12 cellular contexts compared by ENCODE assay signal in the genomic region with DNA sequence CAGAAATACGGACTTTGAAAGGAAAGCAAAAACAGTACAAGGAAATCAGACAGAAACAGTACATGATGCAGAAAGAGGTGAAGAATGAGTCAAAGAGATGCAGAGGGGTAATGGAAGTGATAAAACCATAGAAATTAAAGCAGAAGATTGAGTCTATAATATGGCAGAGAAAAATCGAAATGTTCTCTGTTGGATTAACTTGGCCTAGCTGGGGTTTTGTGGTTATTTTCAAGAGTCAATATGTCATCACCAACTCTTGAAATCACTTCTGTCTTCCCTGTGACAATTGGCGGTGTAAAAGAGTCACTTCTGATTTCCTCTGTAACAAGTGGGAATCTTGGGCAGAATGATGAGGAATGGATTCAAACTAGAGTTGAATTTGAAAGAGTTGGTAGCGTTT. TPM values are rescaled to one million over a fixed set of nuclear protein-coding genes. Genes with fewer than 3 reads are reported as not detected.
A peak's percentile ranks its signal among the peaks of the same experiment; 100 is the strongest.
DNase-seq lines count a peak whose midpoint lies in the region; ATAC-seq, FAIRE-seq and TF ChIP-seq lines count a peak whose summit lies in the region.
"Had no signal": no experiment of that assay in that cellular context is flagged by ENCODE, and none has a peak within 500 bp of the region (broad histone marks: within the 10 kb centered on the region; RNA-seq: fewer than 3 reads in every experiment).

No MANE protein-coding gene starts in this region.

- no TSS peak for BruUV-seq in MCF 10A (replicated peaks; lab: Mats Ljungman, UMichigan)

- intact Hi-C loops in MCF 10A (cut with micrococcal nuclease): no loop called here
- intact Hi-C loops in breast epithelium (cut with DNase I; ENCODE audit: low total_unique reads): no loop called here
- intact Hi-C loops in activated B cell treated with CpG ODN at 0.5 μM for 24 hours (cut with micrococcal nuclease): no loop called here
- intact Hi-C loops in spleen (cut with DNase I; ENCODE audit: low total_unique reads): no loop called here
- intact Hi-C loops in pancreas (cut with DNase I): no loop called here

- H3K27ac Mint-ChIP-seq in MCF 10A (ENCODE audit: low read depth, unreplicated experiment) (peak overlapping the region; percentile 3), activated B cell treated with CpG ODN at 0.5 μM for 24 hours (no peak overlapping the region), type B pancreatic cell (no peak overlapping the region)

- no peak for TF ChIP-seq POLR2A in breast epithelium (IDR thresholded peaks at IDR 0.05)
- no peak for TF ChIP-seq POLR2A in spleen (IDR thresholded peaks at IDR 0.05)

- DNase-seq in MCF 10A (ENCODE audit: unreplicated experiment) (no peak), breast epithelium (ENCODE audit: low spot score in 2 of 2) (no peak), activated B cell treated with CpG ODN at 0.5 μM for 24 hours (no peak), type B pancreatic cell (ENCODE audit: extremely low spot score, unreplicated experiment) (no peak), NCI-H2196 (lab: John Stamatoyannopoulos, UW; ENCODE audit: unreplicated experiment) (no peak), spleen (no peak), pancreas (no peak)
- DNase-seq: NCI-H2081 treated with DMSO at 0.1 percent for 48 hours had no signal

- FAIRE-seq in pancreas (lab: Jason Lieb, UNC): no peak

- no peak for ATAC-seq in activated B cell treated with CpG ODN at 0.5 μM for 24 hours (ENCODE audit: low read depth)
- ATAC-seq in pancreas: no peak
- ATAC-seq: esophagus mucosa had no signal

- H3K4me3 ChIP-seq in breast epithelium (peak overlapping the region in 1 of 3 donors; percentile 31), iPS-15b (ENCODE audit: low read depth, low read length) (peak overlapping the region; percentile 32), spleen (peak overlapping the region in 2 of 8 donors; percentile 1 to 14), pancreas (no peak overlapping the region)
- H3K4me3 ChIP-seq: HAP-1 had no signal

- H3K9me3 ChIP-seq in breast epithelium (no peaks in the 10 kb centered on the region), iPS-15b (ENCODE audit: control insufficient read depth, insufficient read depth, low read length) (no peaks in the 10 kb centered on the region), spleen (no peaks in the 10 kb centered on the region), pancreas (no peaks in the 10 kb centered on the region)
- H3K9me3 ChIP-seq: HAP-1 had no signal

- H3K27me3 Mint-ChIP-seq in MCF 10A (ENCODE audit: insufficient read depth, unreplicated experiment) (no peaks in the 10 kb centered on the region), activated B cell treated with CpG ODN at 0.5 μM for 24 hours (no peaks in the 10 kb centered on the region), type B pancreatic cell (no peaks in the 10 kb centered on the region)
- H3K27me3 Mint-ChIP-seq: IgD-negative memory B cell had no signal

- no peaks in the 10 kb centered on the region for H3K36me3 ChIP-seq in breast epithelium
- H3K36me3 ChIP-seq in iPS-15b (ENCODE audit: control insufficient read depth, insufficient read depth, low read length): peaks cover 43% of the 10 kb centered on the region
- H3K36me3 ChIP-seq in spleen: peaks cover 0 to 99% (median 63%) of the 10 kb centered on the region in 6 donors
- peaks cover 0 to 48% (median 15%) of the 10 kb centered on the region in 3 donors for H3K36me3 ChIP-seq in pancreas

- H3K27ac ChIP-seq in breast epithelium: no peak overlapping the region
- peak overlapping the region in 1 of 8 donors; percentile 19 for H3K27ac ChIP-seq in spleen
- H3K27ac ChIP-seq in pancreas: no peak overlapping the region

- peaks cover 30% of the 10 kb centered on the region for H3K4me1 Mint-ChIP-seq in MCF 10A (ENCODE audit: insufficient read depth, unreplicated experiment)
- H3K4me1 Mint-ChIP-seq in activated B cell treated with CpG ODN at 0.5 μM for 24 hours: peaks cover 56% of the 10 kb centered on the region
- peaks cover 36% of the 10 kb centered on the region for H3K4me1 Mint-ChIP-seq in type B pancreatic cell (ENCODE audit: unreplicated experiment)

- TF ChIP-seq CTCF in MCF 10A (IDR thresholded peaks at IDR 0.05; ENCODE audit: unreplicated experiment) (no peak), breast epithelium (IDR thresholded peaks at IDR 0.05) (no peak), activated B cell treated with CpG ODN at 0.5 μM for 24 hours (IDR thresholded peaks at IDR 0.05) (no peak), type B pancreatic cell (conservative IDR thresholded peaks at IDR 0.05) (no peak), spleen (IDR thresholded peaks at IDR 0.05 in 8 of 11, conservative IDR thresholded peaks at IDR 0.05 in 3 of 11) (no peak), pancreas (IDR thresholded peaks at IDR 0.05) (no peak)

- CTCF ChIA-PET in MCF 10A (lab: Yijun Ruan, JAX) (no interaction called here), activated B cell treated with CpG ODN at 0.5 μM for 24 hours (lab: Charles Lee) (no interaction called here)

- peaks cover 0 to 15% of the 10 kb centered on the region in 2 donors for H3K4me1 ChIP-seq in breast epithelium
- peaks cover 15% of the 10 kb centered on the region for H3K4me1 ChIP-seq in iPS-15b (ENCODE audit: control insufficient read depth, insufficient read depth, low read length)
- H3K4me1 ChIP-seq in spleen: peaks cover 58 to 100% (median 94%) of the 10 kb centered on the region in 6 donors
- peaks cover 19 to 48% (median 21%) of the 10 kb centered on the region in 3 donors for H3K4me1 ChIP-seq in pancreas

- H3K27me3 ChIP-seq in breast epithelium (no peaks in the 10 kb centered on the region), iPS-15b (ENCODE audit: control insufficient read depth, insufficient read depth, low read length) (no peaks in the 10 kb centered on the region), spleen (replicated peaks in 1 of 7) (no peaks in the 10 kb centered on the region), pancreas (no peaks in the 10 kb centered on the region)

- no peaks in the 10 kb centered on the region for H3K9me3 Mint-ChIP-seq in MCF 10A (ENCODE audit: unreplicated experiment)
- H3K9me3 Mint-ChIP-seq in activated B cell treated with CpG ODN at 0.5 μM for 24 hours: no peaks in the 10 kb centered on the region
- no peaks in the 10 kb centered on the region for H3K9me3 Mint-ChIP-seq in type B pancreatic cell
- H3K9me3 Mint-ChIP-seq: IgD-negative memory B cell had no signal

- POLR2A ChIA-PET in MCF 10A (lab: Yijun Ruan, JAX) (interaction anchor here (1.7 kb wide), 1 partner anchor 96 kb away, joined by 4 read pairs; the partner anchor contains the start of gene RNU11), activated B cell treated with CpG ODN at 0.5 μM for 24 hours (lab: Charles Lee) (no interaction called here)

- no peak overlapping the region for H3K9ac ChIP-seq in iPS-15b (ENCODE audit: low read depth, low read length)

- WGBS in spleen, 5 donors: 49 to 71% (median 54%) methylated on average over 4 of the region's 4 CpGs
- 62 to 63% methylated on average over 4 of the region's 4 CpGs for whole genome bisulfite sequencing in pancreas, 2 donors

- H3K36me3 Mint-ChIP-seq in MCF 10A (ENCODE audit: insufficient read depth, unreplicated experiment) (peaks cover 94% of the 10 kb centered on the region), activated B cell treated with CpG ODN at 0.5 μM for 24 hours (ENCODE audit: low read depth) (peaks cover 85% of the 10 kb centered on the region), type B pancreatic cell (peaks cover 45% of the 10 kb centered on the region)

- H3K4me3 Mint-ChIP-seq in MCF 10A (ENCODE audit: unreplicated experiment) (no peak overlapping the region), activated B cell treated with CpG ODN at 0.5 μM for 24 hours (peak overlapping the region; percentile 35), type B pancreatic cell (peak overlapping the region; percentile 47)

RNA-seq across cellular contexts. Expression of gene YTHDF2, which starts 7.4 kb away (rescaled TPM):
- 102 and 127 TPM in 2 replicates for total RNA-seq in MCF 10A (2022)
- 10 to 100 TPM; 43.5 to 74.1 (median 66.5) TPM for total RNA-seq in breast epithelium
- 70.6 and 81.2 TPM in 2 replicates for total RNA-seq in activated B cell treated with CpG ODN at 0.5 μM for 24 hours
- total RNA-seq in type B pancreatic cell (ENCODE audit: low replicate concordance): 93.9 and 105 TPM in 2 replicates
- 10 to 100 TPM; 52.7 to 67.5 (median 58.0) TPM for total RNA-seq in spleen
- polyA plus RNA-seq in spleen: 10 to 100 TPM; 31.4 to 40.1 (median 31.6) TPM
- total RNA-seq in pancreas: 10 to 100 TPM; 17.3 to 40.6 (median 23.6) TPM
- polyA plus RNA-seq in pancreas: 10 to 100 TPM; 19.7 to 28.2 TPM
